14 cellular contexts compared by ENCODE assay signal in genomic region chr10:95375418-95375817, GRCh38.
DNase-seq lines count a peak whose midpoint lies in the region; ATAC-seq, FAIRE-seq and TF ChIP-seq lines count a peak whose summit lies in the region.
"Had no signal": no experiment of that assay in that cellular context is flagged by ENCODE, and none has a peak within 500 bp of the region (broad histone marks: within the 10 kb centered on the region; RNA-seq: fewer than 3 reads in every experiment).

No MANE protein-coding gene starts in this region.

- peaks cover 0 to 97% (median 12%) of the 10 kb centered on the region in 11 experiments; a peak in 15 of 22 replicates for H3K36me3 ChIP-seq in BLaER1 treated with 17β-estradiol and CSF1 and Interleukin-3, amounts not matched to agents 10 nM and 100 nM
- no peaks in the 10 kb centered on the region for H3K36me3 ChIP-seq in GM12878 (ENCODE audit: control insufficient read depth in 2 of 2, insufficient read depth in 2 of 2, low read length in 1 of 2)
- H3K36me3 ChIP-seq in sigmoid colon: peaks cover 16 to 88% (median 36%) of the 10 kb centered on the region in 4 donors
- H3K36me3 ChIP-seq in PC-3 (ENCODE audit: low read depth, low read length): no peaks in the 10 kb centered on the region
- H3K36me3 ChIP-seq: SJCRH30 had no signal

- FAIRE-seq in GM12878 (lab: Jason Lieb, UNC): no peak
- FAIRE-seq: D721Med, HTR-8/SVneo had no signal

- no peaks in the 10 kb centered on the region for H3K27me3 ChIP-seq in BLaER1 treated with 17β-estradiol and CSF1 and Interleukin-3, amounts not matched to agents 10 nM and 100 nM
- H3K27me3 ChIP-seq in GM12878 (replicated peaks in 1 of 2; ENCODE audit: control insufficient read depth in 2 of 2, insufficient read depth in 2 of 2, low read length in 1 of 2): 0 out of 4 replicates have a peak, but pooled peaks cover 0 to 3% of the 10 kb centered on the region in 2 experiments
- H3K27me3 ChIP-seq in sigmoid colon: no peaks in the 10 kb centered on the region
- H3K27me3 ChIP-seq in PC-3 (ENCODE audit: low read length): no peaks in the 10 kb centered on the region
- H3K27me3 ChIP-seq: SJCRH30 had no signal

- H3K9ac ChIP-seq in BLaER1 treated with 17β-estradiol and CSF1 and Interleukin-3, amounts not matched to agents 10 nM and 100 nM: no peak overlapping the region; a peak in 1 of 22 replicates
- no peak overlapping the region for H3K9ac ChIP-seq in GM12878 (ENCODE audit: control insufficient read depth, insufficient read depth, low read length)
- no peak overlapping the region for H3K9ac ChIP-seq in PC-3 (ENCODE audit: low read length)

- TF ChIP-seq CTCF in GM12878 (IDR thresholded peaks at IDR 0.05 in 2 of 3, conservative IDR thresholded peaks at IDR 0.05 in 1 of 3; ENCODE audit: control insufficient read depth in 2 of 3, extremely low read depth in 1 of 3, insufficient read depth in 1 of 3, low read depth in 3 of 3, low read length in 3 of 3) (no peak), sigmoid colon (IDR thresholded peaks at IDR 0.05) (no peak), PC-3 (conservative IDR thresholded peaks at IDR 0.05; ENCODE audit: low read depth, low read length) (no peak)

- WGBS in GM12878 (ENCODE audit: insufficient coverage, insufficient replicate concordance, low lambda C conversion rate, missing lambda C conversion rate): 87% methylated on average over 1 of the region's 1 CpG
- 89 to 94% methylated on average over 1 of the region's 1 CpG for WGBS in sigmoid colon, 2 donors

- ATAC-seq in GM12878 (0 out of 3 replicates have a peak, but pooled peaks have one; percentile 16), PC-3 (no peak), GM21423 (IDR thresholded peaks at IDR 0.05; ENCODE audit: unreplicated experiment) (no peak)

- DNase-seq in GM12878 (ENCODE audit: low read depth, low spot score): no peak
- peak; percentile 56 for DNase-seq in foreskin melanocyte
- DNase-seq in sigmoid colon: no peak
- DNase-seq in activated naive CD4-positive, alpha-beta T cell treated with Interleukin-2 at 50 U/mL for 16 hours: no peak
- DNase-seq in stimulated activated CD4-positive, alpha-beta T cell treated with anti-CD3 and anti-CD28 coated beads, Interleukin-4, amount 100 ng/mL, for 1 hour: no peak
- DNase-seq in PC-3: no peak
- DNase-seq: HCEC 1CT, Karpas-422, SJCRH30 had no signal

- peaks cover 6 to 45% (median 34%) of the 10 kb centered on the region in 10 experiments; a peak in 18 of 20 replicates for H3K4me1 ChIP-seq in BLaER1 treated with 17β-estradiol and CSF1 and Interleukin-3, amounts not matched to agents 10 nM and 100 nM
- peaks cover 16% of the 10 kb centered on the region for H3K4me1 ChIP-seq in GM12878 (ENCODE audit: control insufficient read depth, insufficient read depth, low read length)
- peaks cover 0 to 75% (median 60%) of the 10 kb centered on the region in 4 donors for H3K4me1 ChIP-seq in sigmoid colon
- H3K4me1 ChIP-seq in PC-3 (ENCODE audit: insufficient read depth, low read length): no peaks in the 10 kb centered on the region
- H3K4me1 ChIP-seq: SJCRH30 had no signal

- SMC1A ChIA-PET in GM12878 (lab: Charles Lee; ENCODE audit: uncharacterized antibody, unreplicated experiment): interaction anchor here (0.5 to 7.8 kb wide), 35 partner anchors 11 to 238 kb away, joined by 3 to 153 read pairs (median 4); no protein-coding TSS in a partner anchor

- peak overlapping the region in 7 of 11 experiments; percentile 4 to 55 (median 34); a peak in 9 of 22 replicates for H3K4me2 ChIP-seq in BLaER1 treated with 17β-estradiol and CSF1 and Interleukin-3, amounts not matched to agents 10 nM and 100 nM
- no peak overlapping the region for H3K4me2 ChIP-seq in GM12878 (ENCODE audit: control insufficient read depth, insufficient read depth)
- H3K4me2 ChIP-seq in PC-3 (ENCODE audit: low read length): no peak overlapping the region

- BruUV-seq in GM12878 (replicated peaks; lab: Mats Ljungman, UMichigan) (no TSS peak), PC-3 (replicated peaks; lab: Mats Ljungman, UMichigan) (no TSS peak)

- intact Hi-C loops in GM12878 (cut with micrococcal nuclease; ENCODE audit: unreplicated experiment) (no loop called here), sigmoid colon (cut with DNase I) (no loop called here), PC-3 (cut with micrococcal nuclease) (no loop called here)

- H3K9me2 ChIP-seq in PC-3 (replicated peaks; ENCODE audit: low read length): no peaks in the 10 kb centered on the region

- POLR2A ChIA-PET in GM12878 (lab: Charles Lee) (interaction anchor here (0.6 to 1.4 kb wide), 9 partner anchors 8 to 70 kb away, joined by 3 to 4 read pairs (median 3); no protein-coding TSS in a partner anchor), PC-3 (lab: Charles Lee; ENCODE audit: unreplicated experiment) (interaction anchor here (0.5 kb wide), 1 partner anchor 12 kb away, joined by 3 read pairs; no protein-coding TSS in a partner anchor)

- in situ Hi-C loops in GM12878 (cut with MboI): no loop called here

- TF ChIP-seq EP300 in GM12878 (IDR thresholded peaks at IDR 0.05; ENCODE audit: borderline replicate concordance in 1 of 2, control insufficient read depth in 1 of 2, low read depth in 2 of 2, low read length in 2 of 2) (no peak), sigmoid colon (IDR thresholded peaks at IDR 0.05) (no peak)

- RAD21 ChIA-PET in GM12878 (lab: Charles Lee; ENCODE audit: unreplicated experiment): interaction anchor here (0.7 to 7.3 kb wide), 26 partner anchors 10 to 318 kb away, joined by 3 to 84 read pairs (median 6); partner anchors contain the start of gene TCTN3

- peaks cover 0 to 20% (median 0%) of the 10 kb centered on the region in 11 experiments; a peak in 1 of 22 replicates for H4K20me1 ChIP-seq in BLaER1 treated with 17β-estradiol and CSF1 and Interleukin-3, amounts not matched to agents 10 nM and 100 nM
- no peaks in the 10 kb centered on the region for H4K20me1 ChIP-seq in GM12878 (ENCODE audit: control insufficient read depth, insufficient read depth)
- H4K20me1 ChIP-seq in PC-3 (ENCODE audit: low read length): no peaks in the 10 kb centered on the region

- H3K79me2 ChIP-seq in GM12878 (ENCODE audit: control insufficient read depth, insufficient read depth, low read length): no peaks in the 10 kb centered on the region
- H3K79me2 ChIP-seq in PC-3 (ENCODE audit: low read length): no peaks in the 10 kb centered on the region

- H2AFZ ChIP-seq in GM12878 (ENCODE audit: control insufficient read depth, low read depth, low read length): no peak overlapping the region
- no peak overlapping the region for H2AFZ ChIP-seq in PC-3 (ENCODE audit: low read length)

- CTCF ChIA-PET in GM12878 (lab: Yijun Ruan, JAX) (interaction anchor here (0.7 to 9.7 kb wide), 41 partner anchors 9 to 876 kb away, joined by 3 to 204 read pairs (median 6); partner anchors contain the start of gene TCTN3), PC-3 (lab: Charles Lee) (interaction anchor here (0.5 to 1.9 kb wide), 10 partner anchors 10 to 226 kb away, joined by 3 to 11 read pairs (median 4); no protein-coding TSS in a partner anchor)

- H3F3A ChIP-seq in PC-3 (ENCODE audit: low read length, unreplicated experiment): no peaks in the 10 kb centered on the region

- no peak for TF ChIP-seq POLR2A in GM12878 (IDR thresholded peaks at IDR 0.05; ENCODE audit: low read depth, low read length)
- TF ChIP-seq POLR2A in sigmoid colon (IDR thresholded peaks at IDR 0.05): no peak

- H3K9me3 ChIP-seq in BLaER1 treated with 17β-estradiol and CSF1 and Interleukin-3, amounts not matched to agents 10 nM and 100 nM (replicated peaks in 1 of 11): no peaks in the 10 kb centered on the region
- H3K9me3 ChIP-seq in GM12878 (replicated peaks; ENCODE audit: control insufficient read depth, insufficient read depth, low read length) (no peaks in the 10 kb centered on the region), sigmoid colon (no peaks in the 10 kb centered on the region), PC-3 (ENCODE audit: low read length) (no peaks in the 10 kb centered on the region)
- H3K9me3 ChIP-seq: SJCRH30 had no signal

- no peak for TF ChIP-seq RAD21 in GM12878 (IDR thresholded peaks at IDR 0.05; ENCODE audit: insufficient read depth, low read depth, low read length)

- no peak overlapping the region for H3K4me3 ChIP-seq in BLaER1 treated with 17β-estradiol and CSF1 and Interleukin-3, amounts not matched to agents 10 nM and 100 nM
- H3K4me3 ChIP-seq in GM12878 (no peak overlapping the region), sigmoid colon (no peak overlapping the region), PC-3 (ENCODE audit: low read length) (no peak overlapping the region)
- H3K4me3 ChIP-seq: SJCRH30 had no signal

- no peak overlapping the region for H3K27ac ChIP-seq in BLaER1 treated with 17β-estradiol and CSF1 and Interleukin-3, amounts not matched to agents 10 nM and 100 nM
- H3K27ac ChIP-seq in GM12878 (ENCODE audit: control insufficient read depth, insufficient read depth): no peak overlapping the region
- H3K27ac ChIP-seq in sigmoid colon: peak overlapping the region; percentile 34 to 96 (median 72)
- H3K27ac ChIP-seq in PC-3 (ENCODE audit: low read length): no peak overlapping the region
- H3K27ac ChIP-seq: C4-2B, SJCRH30 had no signal

TF ChIP-seq in GM12878, 131 proteins besides CTCF, POLR2A, EP300 and RAD21 (continues in another document):
- TF ChIP-seq HDAC2 (IDR thresholded peaks at IDR 0.05) (no peak), CREM (IDR thresholded peaks at IDR 0.05; ENCODE audit: low read depth) (no peak), TCF3 (IDR thresholded peaks at IDR 0.05; ENCODE audit: borderline replicate concordance, insufficient read depth, low read depth, low read length) (no peak), POLR2AphosphoS2 (IDR thresholded peaks at IDR 0.05; ENCODE audit: low read depth, low read length) (no peak), ZNF24 (IDR thresholded peaks at IDR 0.05) (no peak), NBN (IDR thresholded peaks at IDR 0.05) (no peak)

Comparison
In these comparisons a context has a peak if more than half of its experiments do, and no peak if none do; other contexts are left out.
1. H3K27ac ChIP-seq: peak in sigmoid colon (4 of 4); none in BLaER1 treated with 17β-estradiol and CSF1 and Interleukin-3, amounts not matched to agents 10 nM and 100 nM (0 of 11), GM12878 (single experiment) and PC-3 (single experiment).
2. H3K4me2 ChIP-seq: peak in BLaER1 treated with 17β-estradiol and CSF1 and Interleukin-3, amounts not matched to agents 10 nM and 100 nM (7 of 11); none in GM12878 (single experiment) and PC-3 (single experiment).